ENCODE assay signal across 33 cellular contexts in the genomic region with DNA sequence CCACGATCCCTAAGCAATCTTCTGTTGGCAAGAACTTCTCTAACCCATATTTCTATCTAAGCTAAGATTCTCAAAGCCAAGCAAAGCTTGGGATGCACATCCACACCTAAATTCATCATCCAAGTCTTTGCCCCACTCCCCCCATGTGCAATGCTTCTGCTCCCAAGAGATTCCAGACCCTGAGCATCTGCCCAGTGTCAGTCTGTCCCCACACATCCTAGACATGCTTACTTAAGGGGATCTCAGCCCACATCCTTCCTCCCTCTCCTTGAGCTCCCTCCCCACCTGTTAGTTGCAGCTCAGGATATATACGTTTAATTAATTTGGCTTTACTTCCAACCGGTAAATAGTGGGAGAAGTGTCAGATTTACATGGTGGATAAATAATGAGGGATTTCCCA. TPM values are rescaled to one million over a fixed set of nuclear protein-coding genes. Genes with fewer than 3 reads are reported as not detected.
"Had no signal": no experiment of that assay in that cellular context is flagged by ENCODE, and none has a peak within 500 bp of the region (broad histone marks: within the 10 kb centered on the region; RNA-seq: fewer than 3 reads in every experiment).

No MANE protein-coding gene starts in this region.

- H3K27me3 ChIP-seq: adrenal gland, ascending aorta, body of pancreas, breast epithelium had no signal

- H3K36me3 ChIP-seq: adrenal gland, ascending aorta, brain microvascular endothelial cell, breast epithelium, cardiac muscle cell had no signal

- H3K4me3 ChIP-seq: adrenal gland, ascending aorta, body of pancreas, breast epithelium, cardiac muscle cell had no signal

- DNase-seq: activated effector memory CD4-positive, alpha-beta T cell treated with anti-CD3 and anti-CD28 coated beads, Interleukin-2, amount 50 U/mL, for 16 hours; activated effector memory CD4-positive, alpha-beta T cell treated with Interleukin-2 at 50 U/mL for 16 hours; activated gamma-delta T cell; activated gamma-delta T cell treated with Interleukin-2 at 50 U/mL for 16 hours; activated naive CD4-positive, alpha-beta T cell; activated naive CD4-positive, alpha-beta T cell treated with anti-CD3 and anti-CD28 coated beads for 36 hours; activated naive CD4-positive, alpha-beta T cell treated with anti-CD3 and anti-CD28 coated beads, Interleukin-2, amount 10 ng/mL, durations not matched to agents 7 days and 5 days; activated naive CD4-positive, alpha-beta T cell treated with anti-CD3 and anti-CD28 coated beads, Interleukin-2, amount 50 U/mL, for 16 hours; activated naive CD4-positive, alpha-beta T cell treated with Interleukin-2 at 50 U/mL for 16 hours; activated naive CD8-positive, alpha-beta T cell treated with anti-CD3 and anti-CD28 coated beads for 36 hours; activated naive CD8-positive, alpha-beta T cell treated with anti-CD3 and anti-CD28 coated beads, Interleukin-2, amount 10 ng/mL, durations not matched to agents 7 days and 5 days; activated naive CD8-positive, alpha-beta T cell treated with anti-CD3 and anti-CD28 coated beads, Interleukin-2, amount 50 U/mL, for 24 hours; activated T-cell treated with anti-CD3 and anti-CD28 coated beads, Interleukin-2, amount 50 U/mL, for 4 hours; activated T-cell treated with anti-CD3 and anti-CD28 coated beads, Interleukin-2, amount 50 U/mL, for 48 hours; activated T-cell treated with anti-CD3 and anti-CD28 coated beads, Interleukin-2, amount 50 U/mL, for 72 hours; adrenal gland; amniotic stem cell; amygdala; anterior cingulate cortex; aorta; body of pancreas; brain microvascular endothelial cell; caudate nucleus; central memory CD4-positive, alpha-beta T cell; cerebellar nuclear complex had no signal

- ATAC-seq: activated naive CD4-positive, alpha-beta T cell treated with anti-CD3 and anti-CD28 coated beads, Interleukin-2, amount 50 U/mL, for 72 hours; activated naive CD8-positive, alpha-beta T cell treated with anti-CD3 and anti-CD28 coated beads, Interleukin-2, amount 50 U/mL, for 24 hours; activated T-cell treated with anti-CD3 and anti-CD28 coated beads, Interleukin-2, amount 50 U/mL, for 4 hours; activated T-cell treated with anti-CD3 and anti-CD28 coated beads, Interleukin-2, amount 50 U/mL, for 72 hours; activated T-helper 17 cell treated with anti-CD3 and anti-CD28 coated beads, Interleukin-2, amount 50 U/mL, for 72 hours; body of pancreas had no signal

- H3K4me1 ChIP-seq: adrenal gland, ascending aorta, body of pancreas, breast epithelium had no signal

- H3K9me3 ChIP-seq: ascending aorta, body of pancreas, breast epithelium had no signal

- H3K27ac ChIP-seq: adrenal gland, ascending aorta, body of pancreas, brain microvascular endothelial cell, breast epithelium, cardiac muscle cell had no signal

RNA-seq across cellular contexts. Expression of a gene that starts 17.0 kb away (rescaled TPM):
- total RNA-seq: astrocyte, bronchial epithelial cell, cardiac muscle cell, chondrocyte had no signal
- polyA plus RNA-seq: cardiac muscle cell had no signal
